Comparison of ENCODE assay signal across 2 cellular contexts in the genomic region with DNA sequence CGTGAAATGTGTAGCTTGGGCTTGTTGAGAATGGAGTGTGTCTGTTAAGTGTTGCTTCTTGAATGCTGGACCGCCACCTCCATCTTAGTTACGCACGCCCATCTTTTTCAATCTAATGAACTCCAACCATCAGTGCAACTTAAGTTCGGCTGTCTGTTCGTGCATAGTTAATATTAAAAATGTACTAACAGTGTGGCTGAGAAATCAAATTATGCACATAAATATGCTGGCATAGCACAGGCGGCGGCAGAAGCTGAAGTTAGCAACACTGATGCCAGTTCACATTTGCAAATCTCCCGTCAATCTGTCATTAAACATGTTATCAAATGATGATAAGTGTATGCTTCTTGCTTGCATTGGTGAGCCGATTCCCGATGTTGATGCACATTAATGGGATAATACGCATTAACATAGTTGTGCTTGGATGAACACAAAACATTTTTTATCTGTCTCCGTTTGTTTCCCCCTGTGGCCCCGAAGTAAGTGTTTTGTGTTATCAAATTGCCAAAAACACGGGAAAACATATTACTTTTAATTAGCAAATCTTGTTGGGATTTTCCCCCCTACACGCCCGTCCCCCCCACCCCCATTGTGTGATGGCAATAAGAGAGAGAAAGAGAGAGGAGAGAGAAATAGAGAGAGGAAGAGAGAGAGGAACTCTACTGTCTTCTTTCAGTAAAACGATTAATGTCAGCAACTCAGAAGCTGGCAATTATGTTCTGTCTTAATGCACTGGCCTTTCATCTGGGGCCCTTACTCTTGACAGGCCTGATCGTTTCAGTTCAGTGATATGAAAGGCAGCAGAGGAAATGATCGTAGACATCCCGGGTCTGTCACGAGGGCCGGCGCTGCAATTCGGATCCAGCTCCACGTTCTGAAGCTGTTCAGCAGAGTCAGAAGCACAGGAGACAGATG.
TF ChIP-seq lines count a peak whose summit lies in the region.

No MANE protein-coding gene starts in this region.

TF ChIP-seq in SK-N-SH, 30 proteins besides CTCF, POLR2A, EP300 and RAD21 (continued from another document and continues in another):
- TF ChIP-seq, protein P1, sequence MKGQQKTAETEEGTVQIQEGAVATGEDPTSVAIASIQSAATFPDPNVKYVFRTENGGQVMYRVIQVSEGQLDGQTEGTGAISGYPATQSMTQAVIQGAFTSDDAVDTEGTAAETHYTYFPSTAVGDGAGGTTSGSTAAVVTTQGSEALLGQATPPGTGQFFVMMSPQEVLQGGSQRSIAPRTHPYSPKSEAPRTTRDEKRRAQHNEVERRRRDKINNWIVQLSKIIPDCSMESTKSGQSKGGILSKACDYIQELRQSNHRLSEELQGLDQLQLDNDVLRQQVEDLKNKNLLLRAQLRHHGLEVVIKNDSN (IDR thresholded peaks at IDR 0.05; ENCODE audit: borderline replicate concordance, low read depth), result no peak
- TF ChIP-seq, protein P2, sequence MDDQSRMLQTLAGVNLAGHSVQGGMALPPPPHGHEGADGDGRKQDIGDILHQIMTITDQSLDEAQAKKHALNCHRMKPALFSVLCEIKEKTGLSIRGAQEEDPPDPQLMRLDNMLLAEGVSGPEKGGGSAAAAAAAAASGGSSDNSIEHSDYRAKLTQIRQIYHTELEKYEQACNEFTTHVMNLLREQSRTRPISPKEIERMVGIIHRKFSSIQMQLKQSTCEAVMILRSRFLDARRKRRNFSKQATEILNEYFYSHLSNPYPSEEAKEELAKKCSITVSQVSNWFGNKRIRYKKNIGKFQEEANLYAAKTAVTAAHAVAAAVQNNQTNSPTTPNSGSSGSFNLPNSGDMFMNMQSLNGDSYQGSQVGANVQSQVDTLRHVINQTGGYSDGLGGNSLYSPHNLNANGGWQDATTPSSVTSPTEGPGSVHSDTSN (IDR thresholded peaks at IDR 0.05), result peak; percentile 33; the same call in 1 of the 2 replicates
- TF ChIP-seq SIN3A (IDR thresholded peaks at IDR 0.05; ENCODE audit: borderline replicate concordance, low read depth, low read length) (no peak), FOXJ3 (CRISPR knock-in tag; IDR thresholded peaks at IDR 0.05) (peak; percentile 54; the same call in 1 of the 2 replicates), MEF2A (IDR thresholded peaks at IDR 0.05; ENCODE audit: borderline replicate concordance, low read depth) (no peak), SMC3 (IDR thresholded peaks at IDR 0.05; ENCODE audit: low read depth, low read length) (no peak), POLR2AphosphoS5 (IDR thresholded peaks at IDR 0.05; ENCODE audit: low read depth, low read length) (no peak), RXRA (IDR thresholded peaks at IDR 0.05; ENCODE audit: borderline replicate concordance, low read depth) (no peak), RFX5 (IDR thresholded peaks at IDR 0.05; ENCODE audit: low read length) (no peak), ELF1 (IDR thresholded peaks at IDR 0.05) (no peak), TEAD4 (IDR thresholded peaks at IDR 0.05; ENCODE audit: borderline replicate concordance, insufficient read depth) (no peak), GABPA (IDR thresholded peaks at IDR 0.05; ENCODE audit: low read depth) (no peak), YY1 (IDR thresholded peaks at IDR 0.05; ENCODE audit: low read depth) (no peak), MXI1 (IDR thresholded peaks at IDR 0.05; ENCODE audit: low read depth, low read length) (peak; percentile 40; the same call in 1 of the 2 replicates)
- TF ChIP-seq, protein P3, sequence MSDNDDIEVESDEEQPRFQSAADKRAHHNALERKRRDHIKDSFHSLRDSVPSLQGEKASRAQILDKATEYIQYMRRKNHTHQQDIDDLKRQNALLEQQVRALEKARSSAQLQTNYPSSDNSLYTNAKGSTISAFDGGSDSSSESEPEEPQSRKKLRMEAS (IDR thresholded peaks at IDR 0.05; ENCODE audit: low read depth), result no peak
- TF ChIP-seq, protein P4, sequence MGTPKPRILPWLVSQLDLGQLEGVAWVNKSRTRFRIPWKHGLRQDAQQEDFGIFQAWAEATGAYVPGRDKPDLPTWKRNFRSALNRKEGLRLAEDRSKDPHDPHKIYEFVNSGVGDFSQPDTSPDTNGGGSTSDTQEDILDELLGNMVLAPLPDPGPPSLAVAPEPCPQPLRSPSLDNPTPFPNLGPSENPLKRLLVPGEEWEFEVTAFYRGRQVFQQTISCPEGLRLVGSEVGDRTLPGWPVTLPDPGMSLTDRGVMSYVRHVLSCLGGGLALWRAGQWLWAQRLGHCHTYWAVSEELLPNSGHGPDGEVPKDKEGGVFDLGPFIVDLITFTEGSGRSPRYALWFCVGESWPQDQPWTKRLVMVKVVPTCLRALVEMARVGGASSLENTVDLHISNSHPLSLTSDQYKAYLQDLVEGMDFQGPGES (IDR thresholded peaks at IDR 0.05; ENCODE audit: low read depth, low read length), result no peak
- TF ChIP-seq, protein P5, sequence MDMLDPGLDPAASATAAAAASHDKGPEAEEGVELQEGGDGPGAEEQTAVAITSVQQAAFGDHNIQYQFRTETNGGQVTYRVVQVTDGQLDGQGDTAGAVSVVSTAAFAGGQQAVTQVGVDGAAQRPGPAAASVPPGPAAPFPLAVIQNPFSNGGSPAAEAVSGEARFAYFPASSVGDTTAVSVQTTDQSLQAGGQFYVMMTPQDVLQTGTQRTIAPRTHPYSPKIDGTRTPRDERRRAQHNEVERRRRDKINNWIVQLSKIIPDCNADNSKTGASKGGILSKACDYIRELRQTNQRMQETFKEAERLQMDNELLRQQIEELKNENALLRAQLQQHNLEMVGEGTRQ (IDR thresholded peaks at IDR 0.05; ENCODE audit: borderline replicate concordance, low read depth, low read length), result no peak
- TF ChIP-seq, protein P6, sequence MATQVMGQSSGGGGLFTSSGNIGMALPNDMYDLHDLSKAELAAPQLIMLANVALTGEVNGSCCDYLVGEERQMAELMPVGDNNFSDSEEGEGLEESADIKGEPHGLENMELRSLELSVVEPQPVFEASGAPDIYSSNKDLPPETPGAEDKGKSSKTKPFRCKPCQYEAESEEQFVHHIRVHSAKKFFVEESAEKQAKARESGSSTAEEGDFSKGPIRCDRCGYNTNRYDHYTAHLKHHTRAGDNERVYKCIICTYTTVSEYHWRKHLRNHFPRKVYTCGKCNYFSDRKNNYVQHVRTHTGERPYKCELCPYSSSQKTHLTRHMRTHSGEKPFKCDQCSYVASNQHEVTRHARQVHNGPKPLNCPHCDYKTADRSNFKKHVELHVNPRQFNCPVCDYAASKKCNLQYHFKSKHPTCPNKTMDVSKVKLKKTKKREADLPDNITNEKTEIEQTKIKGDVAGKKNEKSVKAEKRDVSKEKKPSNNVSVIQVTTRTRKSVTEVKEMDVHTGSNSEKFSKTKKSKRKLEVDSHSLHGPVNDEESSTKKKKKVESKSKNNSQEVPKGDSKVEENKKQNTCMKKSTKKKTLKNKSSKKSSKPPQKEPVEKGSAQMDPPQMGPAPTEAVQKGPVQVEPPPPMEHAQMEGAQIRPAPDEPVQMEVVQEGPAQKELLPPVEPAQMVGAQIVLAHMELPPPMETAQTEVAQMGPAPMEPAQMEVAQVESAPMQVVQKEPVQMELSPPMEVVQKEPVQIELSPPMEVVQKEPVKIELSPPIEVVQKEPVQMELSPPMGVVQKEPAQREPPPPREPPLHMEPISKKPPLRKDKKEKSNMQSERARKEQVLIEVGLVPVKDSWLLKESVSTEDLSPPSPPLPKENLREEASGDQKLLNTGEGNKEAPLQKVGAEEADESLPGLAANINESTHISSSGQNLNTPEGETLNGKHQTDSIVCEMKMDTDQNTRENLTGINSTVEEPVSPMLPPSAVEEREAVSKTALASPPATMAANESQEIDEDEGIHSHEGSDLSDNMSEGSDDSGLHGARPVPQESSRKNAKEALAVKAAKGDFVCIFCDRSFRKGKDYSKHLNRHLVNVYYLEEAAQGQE (IDR thresholded peaks at IDR 0.05; ENCODE audit: low read depth, low read length), result no peak

TF ChIP-seq in SK-N-SH treated with all-trans-retinoic acid at 6 μM for 48 hours, 23 proteins besides CTCF, POLR2A, EP300 and RAD21 (continued from another document):
- TF ChIP-seq, protein P7, sequence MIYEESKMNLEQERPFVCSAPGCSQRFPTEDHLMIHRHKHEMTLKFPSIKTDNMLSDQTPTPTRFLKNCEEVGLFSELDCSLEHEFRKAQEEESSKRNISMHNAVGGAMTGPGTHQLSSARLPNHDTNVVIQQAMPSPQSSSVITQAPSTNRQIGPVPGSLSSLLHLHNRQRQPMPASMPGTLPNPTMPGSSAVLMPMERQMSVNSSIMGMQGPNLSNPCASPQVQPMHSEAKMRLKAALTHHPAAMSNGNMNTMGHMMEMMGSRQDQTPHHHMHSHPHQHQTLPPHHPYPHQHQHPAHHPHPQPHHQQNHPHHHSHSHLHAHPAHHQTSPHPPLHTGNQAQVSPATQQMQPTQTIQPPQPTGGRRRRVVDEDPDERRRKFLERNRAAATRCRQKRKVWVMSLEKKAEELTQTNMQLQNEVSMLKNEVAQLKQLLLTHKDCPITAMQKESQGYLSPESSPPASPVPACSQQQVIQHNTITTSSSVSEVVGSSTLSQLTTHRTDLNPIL (CRISPR knock-in tag; IDR thresholded peaks at IDR 0.05; ENCODE audit: low read depth), result no peak
- no peak for TF ChIP-seq ZNF8 (CRISPR knock-in tag; IDR thresholded peaks at IDR 0.05)
- no peak for TF ChIP-seq GLIS3 (CRISPR knock-in tag; IDR thresholded peaks at IDR 0.05)
- TF ChIP-seq, protein P8, sequence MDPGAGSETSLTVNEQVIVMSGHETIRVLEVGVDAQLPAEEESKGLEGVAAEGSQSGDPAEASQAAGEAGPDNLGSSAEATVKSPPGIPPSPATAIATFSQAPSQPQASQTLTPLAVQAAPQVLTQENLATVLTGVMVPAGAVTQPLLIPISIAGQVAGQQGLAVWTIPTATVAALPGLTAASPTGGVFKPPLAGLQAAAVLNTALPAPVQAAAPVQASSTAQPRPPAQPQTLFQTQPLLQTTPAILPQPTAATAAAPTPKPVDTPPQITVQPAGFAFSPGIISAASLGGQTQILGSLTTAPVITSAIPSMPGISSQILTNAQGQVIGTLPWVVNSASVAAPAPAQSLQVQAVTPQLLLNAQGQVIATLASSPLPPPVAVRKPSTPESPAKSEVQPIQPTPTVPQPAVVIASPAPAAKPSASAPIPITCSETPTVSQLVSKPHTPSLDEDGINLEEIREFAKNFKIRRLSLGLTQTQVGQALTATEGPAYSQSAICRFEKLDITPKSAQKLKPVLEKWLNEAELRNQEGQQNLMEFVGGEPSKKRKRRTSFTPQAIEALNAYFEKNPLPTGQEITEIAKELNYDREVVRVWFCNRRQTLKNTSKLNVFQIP (CRISPR knock-in tag; IDR thresholded peaks at IDR 0.05; ENCODE audit: borderline replicate concordance, low read depth), result no peak
- no peak for TF ChIP-seq ZNF565 (CRISPR knock-in tag; conservative IDR thresholded peaks at IDR 0.05; ENCODE audit: low read depth)
- TF ChIP-seq ZFP30 (CRISPR knock-in tag; IDR thresholded peaks at IDR 0.05), result no peak
- TF ChIP-seq, protein P9, sequence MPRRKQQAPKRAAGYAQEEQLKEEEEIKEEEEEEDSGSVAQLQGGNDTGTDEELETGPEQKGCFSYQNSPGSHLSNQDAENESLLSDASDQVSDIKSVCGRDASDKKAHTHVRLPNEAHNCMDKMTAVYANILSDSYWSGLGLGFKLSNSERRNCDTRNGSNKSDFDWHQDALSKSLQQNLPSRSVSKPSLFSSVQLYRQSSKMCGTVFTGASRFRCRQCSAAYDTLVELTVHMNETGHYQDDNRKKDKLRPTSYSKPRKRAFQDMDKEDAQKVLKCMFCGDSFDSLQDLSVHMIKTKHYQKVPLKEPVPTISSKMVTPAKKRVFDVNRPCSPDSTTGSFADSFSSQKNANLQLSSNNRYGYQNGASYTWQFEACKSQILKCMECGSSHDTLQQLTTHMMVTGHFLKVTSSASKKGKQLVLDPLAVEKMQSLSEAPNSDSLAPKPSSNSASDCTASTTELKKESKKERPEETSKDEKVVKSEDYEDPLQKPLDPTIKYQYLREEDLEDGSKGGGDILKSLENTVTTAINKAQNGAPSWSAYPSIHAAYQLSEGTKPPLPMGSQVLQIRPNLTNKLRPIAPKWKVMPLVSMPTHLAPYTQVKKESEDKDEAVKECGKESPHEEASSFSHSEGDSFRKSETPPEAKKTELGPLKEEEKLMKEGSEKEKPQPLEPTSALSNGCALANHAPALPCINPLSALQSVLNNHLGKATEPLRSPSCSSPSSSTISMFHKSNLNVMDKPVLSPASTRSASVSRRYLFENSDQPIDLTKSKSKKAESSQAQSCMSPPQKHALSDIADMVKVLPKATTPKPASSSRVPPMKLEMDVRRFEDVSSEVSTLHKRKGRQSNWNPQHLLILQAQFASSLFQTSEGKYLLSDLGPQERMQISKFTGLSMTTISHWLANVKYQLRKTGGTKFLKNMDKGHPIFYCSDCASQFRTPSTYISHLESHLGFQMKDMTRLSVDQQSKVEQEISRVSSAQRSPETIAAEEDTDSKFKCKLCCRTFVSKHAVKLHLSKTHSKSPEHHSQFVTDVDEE (CRISPR knock-in tag; IDR thresholded peaks at IDR 0.05), result no peak
- no peak for TF ChIP-seq ESRRG (CRISPR knock-in tag; IDR thresholded peaks at IDR 0.05)
- TF ChIP-seq ZC3H10 (CRISPR knock-in tag; IDR thresholded peaks at IDR 0.05), result no peak
